ENCODE assay signal across 30 cellular contexts in genomic region chr1:4628992-4629391, GRCh38.
"Had no signal": no experiment of that assay in that cellular context is flagged by ENCODE, and none has a peak within 500 bp of the region (broad histone marks: within the 10 kb centered on the region; RNA-seq: fewer than 3 reads in every experiment).

No MANE protein-coding gene starts in this region.

- H3K4me3 Mint-ChIP-seq: naive thymus-derived CD8-positive, alpha-beta T cell; natural killer cell treated with Interleukin-12 subunit alpha and Interleukin-12 subunit beta and Interleukin-15 and Interleukin-18, amount 100 ng/mL, for 72 hours; nephron progenitor cell; neural crest cell; stimulated activated memory B cell treated with anti-CD40 and anti-IgM and Interleukin-4, amounts not matched to agents 10 μg/mL and 1 μg/mL and 100 μg/mL, for 72 hours; stimulated activated naive CD8-positive, alpha-beta T cell treated with anti-CD3 and anti-CD28 coated beads, Interleukin-15, amount 100 ng/mL, for 72 hours; type B pancreatic cell had no signal

- H3K27ac ChIP-seq: ovary, parathyroid adenoma, psoas muscle, right lobe of liver, sigmoid colon, suprapubic skin, testis, tibial artery, transverse colon, upper lobe of right lung, uterus had no signal

- H3K36me3 ChIP-seq: ovary, right lobe of liver, sigmoid colon, suprapubic skin, tibial artery, transverse colon, upper lobe of right lung, uterus had no signal

- H3K27me3 ChIP-seq: ovary, right lobe of liver, sigmoid colon, testis, transverse colon, upper lobe of right lung, uterus had no signal

- H2AFZ ChIP-seq: parathyroid adenoma had no signal

- H3K9me3 Mint-ChIP-seq: naive thymus-derived CD8-positive, alpha-beta T cell; natural killer cell treated with Interleukin-12 subunit alpha and Interleukin-12 subunit beta and Interleukin-15 and Interleukin-18, amount 100 ng/mL, for 72 hours; neural crest cell; stimulated activated memory B cell treated with anti-CD40 and anti-IgM and Interleukin-4, amounts not matched to agents 10 μg/mL and 1 μg/mL and 100 μg/mL, for 72 hours; stimulated activated naive CD8-positive, alpha-beta T cell treated with anti-CD3 and anti-CD28 coated beads, Interleukin-15, amount 100 ng/mL, for 72 hours; type B pancreatic cell had no signal

- H3K4me1 ChIP-seq: parathyroid adenoma, psoas muscle, right lobe of liver, sigmoid colon, testis, tibial artery, transverse colon, upper lobe of right lung, uterus had no signal

- H3K9ac ChIP-seq: parathyroid adenoma had no signal

- H3K4me3 ChIP-seq: ovary, psoas muscle, right lobe of liver, sigmoid colon, suprapubic skin, testis, tibial artery, transverse colon, upper lobe of right lung, uterus had no signal

- H3K4me1 Mint-ChIP-seq: neural crest cell; stimulated activated memory B cell treated with anti-CD40 and anti-IgM and Interleukin-4, amounts not matched to agents 10 μg/mL and 1 μg/mL and 100 μg/mL, for 72 hours; stimulated activated naive CD8-positive, alpha-beta T cell treated with anti-CD3 and anti-CD28 coated beads, Interleukin-15, amount 100 ng/mL, for 72 hours had no signal

- H3K27ac Mint-ChIP-seq: natural killer cell treated with Interleukin-12 subunit alpha and Interleukin-12 subunit beta and Interleukin-15 and Interleukin-18, amount 100 ng/mL, for 72 hours; progenitor cell of endocrine pancreas; stimulated activated memory B cell treated with anti-CD40 and anti-IgM and Interleukin-4, amounts not matched to agents 10 μg/mL and 1 μg/mL and 100 μg/mL, for 72 hours; stimulated activated naive CD8-positive, alpha-beta T cell treated with anti-CD3 and anti-CD28 coated beads, Interleukin-15, amount 100 ng/mL, for 72 hours; type B pancreatic cell had no signal

- H3K36me3 Mint-ChIP-seq: naive thymus-derived CD8-positive, alpha-beta T cell; natural killer cell treated with Interleukin-12 subunit alpha and Interleukin-12 subunit beta and Interleukin-15 and Interleukin-18, amount 100 ng/mL, for 72 hours; stimulated activated memory B cell treated with anti-CD40 and anti-IgM and Interleukin-4, amounts not matched to agents 10 μg/mL and 1 μg/mL and 100 μg/mL, for 72 hours; type B pancreatic cell had no signal

- DNase-seq: nephron progenitor cell; occipital lobe; ovary; psoas muscle; right cardiac atrium; right lobe of liver; small intestine; stimulated activated CD4-positive, alpha-beta T cell treated with anti-CD3 and anti-CD28 coated beads, Interleukin-12 subunit alpha, Interleukin-12 subunit beta, amount 100 ng/mL, for 4 hours; stimulated activated CD4-positive, alpha-beta T cell treated with anti-CD3 and anti-CD28 coated beads, Interleukin-1b, Interleukin-23, amount 100 ng/mL, for 48 hours; stimulated activated CD4-positive, alpha-beta T cell treated with anti-CD3 and anti-CD28 coated beads, Interleukin-4, amount 100 ng/mL, for 1 hour; stimulated activated CD4-positive, alpha-beta T cell treated with anti-CD3 and anti-CD28 coated beads, Interleukin-4, amount 100 ng/mL, for 4 hours; stimulated activated CD8-positive, alpha-beta memory T cell treated with anti-CD3 and anti-CD28 coated beads, Interleukin-4, amount 100 ng/mL, for 48 hours; stimulated activated naive CD4-positive, alpha-beta T cell; stimulated activated naive CD8-positive, alpha-beta T cell treated with anti-CD3 and anti-CD28 coated beads, Interleukin-15, amount 100 ng/mL, for 72 hours; stimulated activated naive CD8-positive, alpha-beta T cell treated with anti-CD3 and anti-CD28 coated beads, Interleukin-15, Interleukin-2, amounts not matched to agents 100 U/mL and 50 U/mL, for 24 hours; substantia nigra; testis; tibial artery; transverse colon; uterus had no signal

- H3K9me3 ChIP-seq: psoas muscle, right lobe of liver, sigmoid colon, suprapubic skin, testis, tibial artery, transverse colon, upper lobe of right lung, uterus had no signal
